In the genomic region with DNA sequence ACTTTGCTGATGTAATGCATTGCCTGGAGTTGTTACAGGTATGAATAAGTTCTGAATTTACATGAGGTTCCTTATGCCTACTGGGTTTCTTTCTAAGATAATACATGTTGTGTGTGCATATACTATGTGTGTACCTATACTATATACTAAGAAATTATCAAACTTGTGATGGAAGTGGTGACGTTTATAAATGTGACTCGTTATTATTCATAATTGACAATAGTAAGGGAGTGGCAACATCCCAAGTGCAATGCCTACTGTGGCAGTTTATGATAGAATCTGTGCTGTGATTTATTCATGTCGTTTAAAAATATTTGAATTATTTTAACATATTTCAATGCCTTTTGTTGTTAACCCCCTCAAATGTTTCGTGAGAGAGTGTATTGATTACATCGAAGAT, we compare ENCODE assay signal across 29 cellular contexts.
"Had no signal": no experiment of that assay in that cellular context is flagged by ENCODE, and none has a peak within 500 bp of the region (broad histone marks: within the 10 kb centered on the region; RNA-seq: fewer than 3 reads in every experiment).

No MANE protein-coding gene starts in this region.

- H3K36me3 ChIP-seq: adrenal gland, WERI-Rb-1 had no signal

- H3K9me3 ChIP-seq: adrenal gland, body of pancreas, esophagus muscularis mucosa had no signal

- H3K27me3 ChIP-seq: adrenal gland, body of pancreas, dorsolateral prefrontal cortex, esophagus muscularis mucosa had no signal

- ATAC-seq: activated CD4-positive, alpha-beta T cell treated with anti-CD3 and anti-CD28 coated beads for 36 hours; activated CD8-positive, alpha-beta memory T cell treated with anti-CD3 and anti-CD28 coated beads, Interleukin-2, amount 10 ng/mL, durations not matched to agents 7 days and 5 days; activated CD8-positive, alpha-beta T cell treated with anti-CD3 and anti-CD28 coated beads, Interleukin-2, amount 10 ng/mL, durations not matched to agents 7 days and 5 days; activated naive CD8-positive, alpha-beta T cell treated with anti-CD3 and anti-CD28 coated beads, Interleukin-2, amount 50 U/mL, for 24 hours; body of pancreas; T-helper 17 cell had no signal

- DNase-seq: activated CD4-positive, alpha-beta memory T cell treated with anti-CD3 and anti-CD28 coated beads for 36 hours; activated CD4-positive, alpha-beta T cell treated with anti-CD3 and anti-CD28 coated beads for 36 hours; activated CD4-positive, CD25-positive, alpha-beta regulatory T cell; activated CD4-positive, CD25-positive, alpha-beta regulatory T cell treated with anti-CD3 and anti-CD28 coated beads, Interleukin-2, amount 50 U/mL, for 72 hours; activated CD8-positive, alpha-beta memory T cell treated with anti-CD3 and anti-CD28 coated beads, Interleukin-2, amount 10 ng/mL, durations not matched to agents 7 days and 5 days; activated CD8-positive, alpha-beta memory T cell treated with anti-CD3 and anti-CD28 coated beads, Interleukin-2, amount 50 U/mL, for 4 hours; activated CD8-positive, alpha-beta T cell treated with anti-CD3 and anti-CD28 coated beads, Interleukin-2, amount 10 ng/mL, durations not matched to agents 7 days and 5 days; activated effector memory CD4-positive, alpha-beta T cell treated with anti-CD3 and anti-CD28 coated beads, Interleukin-2, amount 50 U/mL, for 16 hours; activated naive CD4-positive, alpha-beta T cell treated with anti-CD3 and anti-CD28 coated beads for 36 hours; activated naive CD8-positive, alpha-beta T cell treated with anti-CD3 and anti-CD28 coated beads for 36 hours; activated naive CD8-positive, alpha-beta T cell treated with anti-CD3 and anti-CD28 coated beads, Interleukin-2, amount 50 U/mL, for 24 hours; activated T-cell treated with anti-CD3 and anti-CD28 coated beads, Interleukin-2, amount 50 U/mL, for 1 hour; activated T-cell treated with anti-CD3 and anti-CD28 coated beads, Interleukin-2, amount 50 U/mL, for 48 hours; adrenal gland; amygdala; aorta; body of pancreas; dorsolateral prefrontal cortex; effector memory CD4-positive, alpha-beta T cell; endodermal cell; erythroblast; foreskin melanocyte; head of caudate nucleus; T-helper 1 cell; T-helper 17 cell; T1000; WERI-Rb-1 had no signal

- H3K4me3 ChIP-seq: adrenal gland, body of pancreas, coronary artery, dorsolateral prefrontal cortex, esophagus muscularis mucosa had no signal

- H3K27ac ChIP-seq: adrenal gland, body of pancreas, coronary artery, dorsolateral prefrontal cortex, esophagus muscularis mucosa, WERI-Rb-1 had no signal
